Comparison of ENCODE assay signal across 8 cellular contexts in the genomic region with DNA sequence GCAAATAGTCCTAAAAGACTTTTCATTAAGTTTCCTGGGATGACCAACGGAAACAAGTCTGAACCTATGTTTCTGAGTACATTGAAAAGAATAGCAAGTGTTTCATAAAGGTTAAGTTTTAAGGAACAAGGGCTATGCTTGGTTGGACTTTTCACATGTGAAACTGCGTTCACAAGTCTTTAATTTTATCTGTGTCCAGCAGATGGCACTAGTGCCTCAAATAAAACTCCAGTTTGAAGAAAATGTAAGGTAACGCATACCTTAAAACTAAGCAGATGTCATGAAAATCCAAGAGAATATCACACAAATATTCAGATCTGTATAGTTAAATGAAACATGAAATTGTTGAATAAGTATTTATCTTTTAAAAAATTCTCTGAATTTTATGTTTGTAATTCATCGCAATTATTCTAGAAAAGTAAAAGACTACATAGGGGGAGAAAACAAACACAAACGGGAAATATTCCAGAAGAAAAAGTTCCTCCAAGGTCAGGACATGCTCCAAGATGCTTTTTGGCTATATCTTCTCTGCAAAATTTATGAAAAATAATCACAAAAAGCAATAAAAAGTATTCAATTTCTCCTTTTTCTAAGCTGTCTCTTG.
DNase-seq lines count a peak whose midpoint lies in the region; ATAC-seq, FAIRE-seq and TF ChIP-seq lines count a peak whose summit lies in the region.

No MANE protein-coding gene starts in this region.

- peak; percentile 87 for ATAC-seq in GM21381 (IDR thresholded peaks at IDR 0.05; ENCODE audit: unreplicated experiment)

- H3K4me1 Mint-ChIP-seq in activated naive CD4-positive, alpha-beta T cell treated with anti-CD3 and anti-CD28 coated beads for 36 hours (ENCODE audit: low read depth): no peaks in the 10 kb centered on the region
- no peaks in the 10 kb centered on the region for H3K4me1 Mint-ChIP-seq in nephron

- peak; percentile 95 for FAIRE-seq in endometrium (lab: Jason Lieb, UNC)

- H3K27me3 Mint-ChIP-seq in activated naive CD4-positive, alpha-beta T cell treated with anti-CD3 and anti-CD28 coated beads for 36 hours (ENCODE audit: low read depth): no peaks in the 10 kb centered on the region
- no peaks in the 10 kb centered on the region for H3K27me3 Mint-ChIP-seq in nephron (ENCODE audit: low read depth)

- POLR2A ChIA-PET in RWPE1 (lab: Yijun Ruan, JAX; ENCODE audit: low non-redundant PET): no interaction called here

- no peak overlapping the region for H3K4me3 ChIP-seq in Jurkat, Clone E6-1 (ENCODE audit: low read length)

- no peak overlapping the region for H3K4me3 Mint-ChIP-seq in activated naive CD4-positive, alpha-beta T cell treated with anti-CD3 and anti-CD28 coated beads for 36 hours
- H3K4me3 Mint-ChIP-seq in nephron: no peak overlapping the region

- CTCF ChIA-PET in activated naive CD4-positive, alpha-beta T cell treated with anti-CD3 and anti-CD28 coated beads for 36 hours (lab: Charles Lee): interaction anchor here (0.7 to 1.0 kb wide), 2 partner anchors 9 to 34 kb away, joined by 3 to 4 read pairs; no protein-coding TSS in a partner anchor
- CTCF ChIA-PET in RWPE1 (lab: Yijun Ruan, JAX): interaction anchor here (0.6 to 0.7 kb wide), 4 partner anchors 27 to 964 kb away, joined by 3 to 5 read pairs (median 3); no protein-coding TSS in a partner anchor

- TF ChIP-seq CTCF in RWPE1 (conservative IDR thresholded peaks at IDR 0.05; ENCODE audit: low read depth) (peak; percentile 61), nephron (IDR thresholded peaks at IDR 0.05; ENCODE audit: unreplicated experiment in 3 of 3) (peak; percentile 71 to 86 (median 77))

- H3K27ac ChIP-seq in RWPE1: no peak overlapping the region

- H3K36me3 Mint-ChIP-seq in activated naive CD4-positive, alpha-beta T cell treated with anti-CD3 and anti-CD28 coated beads for 36 hours (ENCODE audit: low read depth): no peaks in the 10 kb centered on the region
- no peaks in the 10 kb centered on the region for H3K36me3 Mint-ChIP-seq in nephron (ENCODE audit: low read depth)

- H3K27ac Mint-ChIP-seq in activated naive CD4-positive, alpha-beta T cell treated with anti-CD3 and anti-CD28 coated beads for 36 hours: no peak overlapping the region
- H3K27ac Mint-ChIP-seq in nephron: no peak overlapping the region

- no peaks in the 10 kb centered on the region for H3K9me3 Mint-ChIP-seq in activated naive CD4-positive, alpha-beta T cell treated with anti-CD3 and anti-CD28 coated beads for 36 hours
- no peaks in the 10 kb centered on the region for H3K9me3 Mint-ChIP-seq in nephron

- intact Hi-C loops in activated naive CD4-positive, alpha-beta T cell treated with anti-CD3 and anti-CD28 coated beads for 36 hours (cut with micrococcal nuclease): loop anchor here (1.0 to 5.0 kb wide), 9 partner anchors 85 to 1150 kb away; no protein-coding TSS in a partner anchor

- peak; percentile 32 for DNase-seq in activated naive CD4-positive, alpha-beta T cell treated with anti-CD3 and anti-CD28 coated beads for 36 hours
- DNase-seq in activated naive CD4-positive, alpha-beta T cell treated with Interleukin-2 at 50 U/mL for 16 hours: no peak
- peak; percentile 82 for DNase-seq in Jurkat, Clone E6-1 (ENCODE audit: low read depth, low spot score)
- peak; percentile 29 for DNase-seq in RWPE1 (ENCODE audit: low spot score)
- no peak for DNase-seq in cerebellar nuclear complex (lab: John Stamatoyannopoulos, UW)

Comparison
In these comparisons a context has a peak if more than half of its experiments do, and no peak if none do; other contexts are left out.
1. DNase-seq: peak in activated naive CD4-positive, alpha-beta T cell treated with anti-CD3 and anti-CD28 coated beads for 36 hours (single experiment), Jurkat, Clone E6-1 (single experiment) and RWPE1 (single experiment); none in activated naive CD4-positive, alpha-beta T cell treated with Interleukin-2 at 50 U/mL for 16 hours (single experiment) and cerebellar nuclear complex (0 of 2).